ENCODE assay signal across 29 cellular contexts in the genomic region with DNA sequence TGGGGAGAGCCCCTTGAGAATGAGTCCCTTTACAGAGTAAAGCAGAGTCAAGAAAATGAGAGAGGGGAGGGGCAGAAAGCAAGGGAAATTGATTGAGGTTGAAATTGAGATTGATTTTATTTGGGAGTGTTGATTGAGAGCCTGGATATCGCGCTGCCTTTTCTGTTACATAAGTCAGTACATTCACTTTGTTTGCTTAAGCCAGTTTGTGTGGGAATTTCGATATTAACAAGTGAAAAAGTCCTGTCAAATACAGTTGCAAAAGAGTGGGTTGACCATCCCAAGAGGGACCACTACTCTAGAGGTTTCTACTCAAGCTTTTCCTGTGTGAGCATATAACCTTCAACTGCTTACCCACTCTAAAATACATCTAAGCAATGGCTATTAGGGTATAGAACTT.
"Had no signal": no experiment of that assay in that cellular context is flagged by ENCODE, and none has a peak within 500 bp of the region (broad histone marks: within the 10 kb centered on the region; RNA-seq: fewer than 3 reads in every experiment).

No MANE protein-coding gene starts in this region.

- H3K4me1 Mint-ChIP-seq: naive B cell; naive thymus-derived CD8-positive, alpha-beta T cell; stimulated activated memory B cell treated with anti-CD40 and anti-IgM and Interleukin-4, amounts not matched to agents 10 μg/mL and 1 μg/mL and 100 μg/mL, for 72 hours; stimulated activated naive CD8-positive, alpha-beta T cell treated with anti-CD3 and anti-CD28 coated beads, Interleukin-15, amount 100 ng/mL, for 72 hours had no signal

- H3K27me3 ChIP-seq: neutrophil, pancreas, spleen, tibial artery, transverse colon, upper lobe of right lung, uterus had no signal

- H3K9me3 Mint-ChIP-seq: nephron progenitor cell; stimulated activated memory B cell treated with anti-CD40 and anti-IgM and Interleukin-4, amounts not matched to agents 10 μg/mL and 1 μg/mL and 100 μg/mL, for 72 hours had no signal

- H3K4me2 ChIP-seq: smooth muscle cell had no signal

- H3K27ac ChIP-seq: neutrophil, pancreas, prostate gland, skin epidermis, spleen, tibial artery, transverse colon, upper lobe of right lung, uterus had no signal

- H3K36me3 Mint-ChIP-seq: naive B cell; naive thymus-derived CD8-positive, alpha-beta T cell; natural killer cell treated with Interleukin-12 subunit alpha and Interleukin-12 subunit beta and Interleukin-15 and Interleukin-18, amount 100 ng/mL, for 72 hours; stimulated activated memory B cell treated with anti-CD40 and anti-IgM and Interleukin-4, amounts not matched to agents 10 μg/mL and 1 μg/mL and 100 μg/mL, for 72 hours; type B pancreatic cell had no signal

- H3K9me3 ChIP-seq: neutrophil, pancreas, prostate gland, spleen, tibial artery, transverse colon, upper lobe of right lung, uterus had no signal

- H3K4me1 ChIP-seq: pancreas, prostate gland, spleen, transverse colon, upper lobe of right lung, uterus had no signal

- H3K27me3 Mint-ChIP-seq: natural killer cell treated with Interleukin-12 subunit alpha and Interleukin-12 subunit beta and Interleukin-15 and Interleukin-18, amount 100 ng/mL, for 72 hours; stimulated activated memory B cell treated with anti-CD40 and anti-IgM and Interleukin-4, amounts not matched to agents 10 μg/mL and 1 μg/mL and 100 μg/mL, for 72 hours; stimulated activated naive CD8-positive, alpha-beta T cell treated with anti-CD3 and anti-CD28 coated beads, Interleukin-15, amount 100 ng/mL, for 72 hours had no signal

- H3K27ac Mint-ChIP-seq: naive thymus-derived CD8-positive, alpha-beta T cell; natural killer cell treated with Interleukin-12 subunit alpha and Interleukin-12 subunit beta and Interleukin-15 and Interleukin-18, amount 100 ng/mL, for 72 hours; nephron progenitor cell; stimulated activated memory B cell treated with anti-CD40 and anti-IgM and Interleukin-4, amounts not matched to agents 10 μg/mL and 1 μg/mL and 100 μg/mL, for 72 hours; type B pancreatic cell had no signal

- H3K4me3 ChIP-seq: pancreas, prostate gland, skin epidermis, smooth muscle cell, spleen, tibial artery, transverse colon, upper lobe of right lung, uterus had no signal

- ATAC-seq: naive thymus-derived CD8-positive, alpha-beta T cell; natural killer cell treated with Interleukin-12 subunit alpha and Interleukin-12 subunit beta and Interleukin-15 and Interleukin-18, amount 100 ng/mL, for 72 hours; right cardiac atrium; sciatic nerve; stimulated activated memory B cell treated with anti-CD40 and anti-IgM and Interleukin-4, amounts not matched to agents 10 μg/mL and 1 μg/mL and 100 μg/mL, for 72 hours; stimulated activated naive CD8-positive, alpha-beta T cell treated with anti-CD3 and anti-CD28 coated beads, Interleukin-15, amount 100 ng/mL, for 72 hours; stimulated activated naive CD8-positive, alpha-beta T cell treated with anti-CD3 and anti-CD28 coated beads, Interleukin-15, Interleukin-2, amounts not matched to agents 100 U/mL and 50 U/mL, for 24 hours; upper lobe of right lung had no signal

- H3K4me3 Mint-ChIP-seq: naive B cell; naive thymus-derived CD8-positive, alpha-beta T cell; natural killer cell treated with Interleukin-12 subunit alpha and Interleukin-12 subunit beta and Interleukin-15 and Interleukin-18, amount 100 ng/mL, for 72 hours; nephron progenitor cell; neural crest cell; stimulated activated memory B cell treated with anti-CD40 and anti-IgM and Interleukin-4, amounts not matched to agents 10 μg/mL and 1 μg/mL and 100 μg/mL, for 72 hours; stimulated activated naive CD8-positive, alpha-beta T cell treated with anti-CD3 and anti-CD28 coated beads, Interleukin-15, amount 100 ng/mL, for 72 hours; type B pancreatic cell had no signal

- DNase-seq: naive B cell; naive thymus-derived CD8-positive, alpha-beta T cell; nephron progenitor cell; nucleus accumbens; pancreas; retina; right cardiac atrium; spleen; stimulated activated CD4-positive, alpha-beta T cell treated with anti-CD3 and anti-CD28 coated beads, Interleukin-12 subunit alpha, Interleukin-12 subunit beta, amount 100 ng/mL, for 4 hours; stimulated activated CD4-positive, alpha-beta T cell treated with anti-CD3 and anti-CD28 coated beads, Interleukin-1b, Interleukin-23, amount 100 ng/mL, for 48 hours; stimulated activated CD4-positive, alpha-beta T cell treated with anti-CD3 and anti-CD28 coated beads, Interleukin-4, amount 100 ng/mL, for 1 hour; stimulated activated CD4-positive, alpha-beta T cell treated with anti-CD3 and anti-CD28 coated beads, Interleukin-4, amount 100 ng/mL, for 4 hours; stimulated activated CD8-positive, alpha-beta memory T cell treated with anti-CD3 and anti-CD28 coated beads, Interleukin-4, amount 100 ng/mL, for 48 hours; stimulated activated naive CD4-positive, alpha-beta T cell; stimulated activated naive CD8-positive, alpha-beta T cell treated with anti-CD3 and anti-CD28 coated beads, Interleukin-15, amount 100 ng/mL, for 72 hours; stimulated activated naive CD8-positive, alpha-beta T cell treated with anti-CD3 and anti-CD28 coated beads, Interleukin-15, Interleukin-2, amounts not matched to agents 100 U/mL and 50 U/mL, for 24 hours; tibial artery; transverse colon; upper lobe of right lung; uterus had no signal

- H3K36me3 ChIP-seq: neutrophil, pancreas, prostate gland, spleen, tibial artery, transverse colon, upper lobe of right lung, uterus had no signal
